In genomic region chr5:18551716-18552115, GRCh38 we compare ENCODE assay signal across 27 cellular contexts.
"Had no signal": no experiment of that assay in that cellular context is flagged by ENCODE, and none has a peak within 500 bp of the region (broad histone marks: within the 10 kb centered on the region; RNA-seq: fewer than 3 reads in every experiment).

No MANE protein-coding gene starts in this region.

- H3K27ac ChIP-seq: body of pancreas, esophagus muscularis mucosa, foreskin keratinocyte, gastrocnemius medialis had no signal

- H3K27me3 ChIP-seq: body of pancreas, esophagus muscularis mucosa, foreskin keratinocyte, gastrocnemius medialis had no signal

- DNase-seq: activated CD4-positive, alpha-beta memory T cell treated with anti-CD3 and anti-CD28 coated beads for 36 hours; activated CD4-positive, alpha-beta T cell treated with anti-CD3 and anti-CD28 coated beads for 36 hours; activated CD4-positive, alpha-beta T cell treated with anti-CD3 and anti-CD28 coated beads, Interleukin-2, amount 10 ng/mL, durations not matched to agents 24 days and 14 days; activated CD4-positive, CD25-positive, alpha-beta regulatory T cell; activated CD4-positive, CD25-positive, alpha-beta regulatory T cell treated with anti-CD3 and anti-CD28 coated beads, Interleukin-2, amount 50 U/mL, for 72 hours; activated CD8-positive, alpha-beta memory T cell treated with anti-CD3 and anti-CD28 coated beads, Interleukin-2, amount 10 ng/mL, durations not matched to agents 7 days and 5 days; activated CD8-positive, alpha-beta memory T cell treated with anti-CD3 and anti-CD28 coated beads, Interleukin-2, amount 50 U/mL, for 4 hours; activated CD8-positive, alpha-beta T cell treated with anti-CD3 and anti-CD28 coated beads, Interleukin-2, amount 10 ng/mL, durations not matched to agents 7 days and 5 days; activated effector memory CD4-positive, alpha-beta T cell treated with anti-CD3 and anti-CD28 coated beads, Interleukin-2, amount 50 U/mL, for 16 hours; activated naive CD4-positive, alpha-beta T cell treated with anti-CD3 and anti-CD28 coated beads, Interleukin-2, amount 50 U/mL, for 16 hours; activated naive CD4-positive, alpha-beta T cell treated with Interleukin-2 at 50 U/mL for 16 hours; activated T-cell treated with anti-CD3 and anti-CD28 coated beads, Interleukin-2, amount 50 U/mL, for 1 hour; activated T-cell treated with anti-CD3 and anti-CD28 coated beads, Interleukin-2, amount 50 U/mL, for 48 hours; amniotic stem cell; anterior cingulate cortex; body of pancreas; caudate nucleus; cortex of kidney; dermis blood vessel endothelial cell; effector CD4-positive, alpha-beta T cell; effector memory CD8-positive, alpha-beta T cell; erythroblast; foreskin keratinocyte; gastrocnemius medialis; T-helper 2 cell had no signal

- H3K4me1 ChIP-seq: body of pancreas, esophagus muscularis mucosa, foreskin keratinocyte, gastrocnemius medialis had no signal

- H3K36me3 ChIP-seq: esophagus muscularis mucosa, gastrocnemius medialis had no signal

- H3K9me3 ChIP-seq: body of pancreas, gastrocnemius medialis had no signal

- ATAC-seq: activated CD4-positive, alpha-beta T cell treated with anti-CD3 and anti-CD28 coated beads for 36 hours; activated CD8-positive, alpha-beta memory T cell treated with anti-CD3 and anti-CD28 coated beads, Interleukin-2, amount 10 ng/mL, durations not matched to agents 7 days and 5 days; activated CD8-positive, alpha-beta T cell treated with anti-CD3 and anti-CD28 coated beads, Interleukin-2, amount 10 ng/mL, durations not matched to agents 7 days and 5 days; body of pancreas; effector memory CD8-positive, alpha-beta T cell; foreskin keratinocyte; gastrocnemius medialis had no signal

- FAIRE-seq: colon had no signal

- H3K4me3 ChIP-seq: body of pancreas, esophagus muscularis mucosa, gastrocnemius medialis had no signal
